27 cellular contexts compared by ENCODE assay signal in the genomic region with DNA sequence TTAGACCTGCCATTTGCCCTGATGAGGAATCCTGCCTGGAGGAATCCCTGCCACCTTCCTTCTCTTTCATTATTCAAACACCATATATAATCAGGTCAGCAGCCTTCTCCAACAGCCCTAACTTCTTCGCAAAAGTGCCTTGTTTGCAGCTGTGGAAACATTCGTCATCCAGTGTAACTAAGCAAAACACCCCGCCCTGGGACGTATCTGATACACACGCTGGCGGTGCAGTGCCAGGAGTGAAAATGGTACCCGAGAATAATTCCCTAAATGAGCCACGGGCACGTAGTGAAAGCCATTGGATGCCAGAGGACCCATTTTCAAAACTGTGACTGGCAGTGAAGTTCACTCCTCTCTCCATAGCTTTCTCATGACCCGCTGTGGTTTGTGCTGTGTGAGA.
"Had no signal": no experiment of that assay in that cellular context is flagged by ENCODE, and none has a peak within 500 bp of the region (broad histone marks: within the 10 kb centered on the region; RNA-seq: fewer than 3 reads in every experiment).

No MANE protein-coding gene starts in this region.

- H3K4me3 ChIP-seq: ascending aorta, cardiac muscle cell, SJCRH30, SK-N-MC had no signal

- H3K27ac ChIP-seq: ascending aorta, cardiac muscle cell, SJCRH30, SK-N-MC had no signal

- H3K36me3 Mint-ChIP-seq: activated naive CD4-positive, alpha-beta T cell treated with anti-CD3 and anti-CD28 coated beads, Interleukin-2, amount 50 U/mL, for 24 hours; activated naive CD8-positive, alpha-beta T cell treated with anti-CD3 and anti-CD28 coated beads, Interleukin-2, amount 10 ng/mL, durations not matched to agents 7 days and 5 days had no signal

- H3K27me3 ChIP-seq: ascending aorta, cardiac muscle cell, SJCRH30 had no signal

- H3K4me1 Mint-ChIP-seq: activated CD4-positive, alpha-beta T cell treated with anti-CD3 and anti-CD28 coated beads, Interleukin-2, amount 10 ng/mL, durations not matched to agents 24 days and 14 days; activated naive CD4-positive, alpha-beta T cell treated with anti-CD3 and anti-CD28 coated beads, Interleukin-2, amount 50 U/mL, for 24 hours; activated naive CD8-positive, alpha-beta T cell treated with anti-CD3 and anti-CD28 coated beads, Interleukin-2, amount 10 ng/mL, durations not matched to agents 7 days and 5 days; central memory CD8-positive, alpha-beta T cell had no signal

- H3K9me3 ChIP-seq: ascending aorta, SJCRH30 had no signal

- H3K9me3 Mint-ChIP-seq: activated CD4-positive, alpha-beta T cell treated with anti-CD3 and anti-CD28 coated beads, Interleukin-2, amount 10 ng/mL, durations not matched to agents 24 days and 14 days; activated CD8-positive, alpha-beta T cell treated with anti-CD3 and anti-CD28 coated beads for 36 hours; activated naive CD4-positive, alpha-beta T cell treated with anti-CD3 and anti-CD28 coated beads, Interleukin-2, amount 50 U/mL, for 24 hours; activated naive CD8-positive, alpha-beta T cell treated with anti-CD3 and anti-CD28 coated beads, Interleukin-2, amount 10 ng/mL, durations not matched to agents 7 days and 5 days; activated T-cell treated with anti-CD3 and anti-CD28 coated beads, Interleukin-2, amount 50 U/mL, for 24 hours; activated T-helper 2 cell treated with anti-CD3 and anti-CD28 coated beads, Interferon-gamma antibody, Interleukin-2, Interleukin-4, amounts not matched to agents 10 μg/mL and 5 μg/mL and 100 μg/mL, durations not matched to agents 14 hours and 24 hours and 36 hours; central memory CD8-positive, alpha-beta T cell had no signal

- H3K4me1 ChIP-seq: ascending aorta, SJCRH30 had no signal

- DNase-seq: activated CD4-positive, alpha-beta T cell treated with anti-CD3 and anti-CD28 coated beads, Interleukin-2, amount 10 ng/mL, durations not matched to agents 24 days and 14 days; activated CD4-positive, alpha-beta T cell treated with anti-CD3 and anti-CD28 coated beads, Interleukin-2, amount 50 U/mL, for 4 hours; activated CD8-positive, alpha-beta T cell treated with anti-CD3 and anti-CD28 coated beads for 36 hours; activated gamma-delta T cell; activated naive CD4-positive, alpha-beta T cell treated with Interleukin-2 at 50 U/mL for 16 hours; activated naive CD8-positive, alpha-beta T cell treated with anti-CD3 and anti-CD28 coated beads, Interleukin-2, amount 10 ng/mL, durations not matched to agents 7 days and 5 days; activated T-cell treated with anti-CD3 and anti-CD28 coated beads, Interleukin-2, amount 50 U/mL, for 24 hours; amygdala; Karpas-422; MM.1S; MV-4-11; NCI-H1092; NCI-H1436 treated with DMSO at 0.1 percent for 48 hours; NCI-H1694 treated with DMSO at 0.1 percent for 48 hours; NCI-H2029; NCI-H345; NCI-H524 treated with DMSO at 0.1 percent for 48 hours; SHP77; SJCRH30; T1000 had no signal

- H3K36me3 ChIP-seq: ascending aorta, cardiac muscle cell, SJCRH30 had no signal

- H3K27me3 Mint-ChIP-seq: activated CD4-positive, alpha-beta T cell treated with anti-CD3 and anti-CD28 coated beads, Interleukin-2, amount 10 ng/mL, durations not matched to agents 24 days and 14 days; activated naive CD4-positive, alpha-beta T cell treated with anti-CD3 and anti-CD28 coated beads, Interleukin-2, amount 50 U/mL, for 24 hours; activated T-cell treated with anti-CD3 and anti-CD28 coated beads, Interleukin-2, amount 50 U/mL, for 24 hours had no signal

- ATAC-seq: activated CD8-positive, alpha-beta T cell treated with anti-CD3 and anti-CD28 coated beads for 36 hours; Panc1 had no signal

- H3K4me3 Mint-ChIP-seq: activated CD4-positive, alpha-beta T cell treated with anti-CD3 and anti-CD28 coated beads, Interleukin-2, amount 10 ng/mL, durations not matched to agents 24 days and 14 days; activated CD8-positive, alpha-beta T cell treated with anti-CD3 and anti-CD28 coated beads for 36 hours; activated naive CD4-positive, alpha-beta T cell treated with anti-CD3 and anti-CD28 coated beads, Interleukin-2, amount 50 U/mL, for 24 hours; activated naive CD8-positive, alpha-beta T cell treated with anti-CD3 and anti-CD28 coated beads, Interleukin-2, amount 10 ng/mL, durations not matched to agents 7 days and 5 days; activated T-cell treated with anti-CD3 and anti-CD28 coated beads, Interleukin-2, amount 50 U/mL, for 24 hours; central memory CD8-positive, alpha-beta T cell had no signal

- H3K27ac Mint-ChIP-seq: activated CD4-positive, alpha-beta T cell treated with anti-CD3 and anti-CD28 coated beads, Interleukin-2, amount 10 ng/mL, durations not matched to agents 24 days and 14 days; activated CD8-positive, alpha-beta T cell treated with anti-CD3 and anti-CD28 coated beads for 36 hours; activated naive CD4-positive, alpha-beta T cell treated with anti-CD3 and anti-CD28 coated beads, Interleukin-2, amount 50 U/mL, for 24 hours; activated naive CD8-positive, alpha-beta T cell treated with anti-CD3 and anti-CD28 coated beads, Interleukin-2, amount 10 ng/mL, durations not matched to agents 7 days and 5 days; activated T-cell treated with anti-CD3 and anti-CD28 coated beads, Interleukin-2, amount 50 U/mL, for 24 hours; activated T-helper 2 cell treated with anti-CD3 and anti-CD28 coated beads, Interferon-gamma antibody, Interleukin-2, Interleukin-4, amounts not matched to agents 10 μg/mL and 5 μg/mL and 100 μg/mL, durations not matched to agents 14 hours and 24 hours and 36 hours had no signal
